Comparison of ENCODE assay signal across 33 cellular contexts in the genomic region with DNA sequence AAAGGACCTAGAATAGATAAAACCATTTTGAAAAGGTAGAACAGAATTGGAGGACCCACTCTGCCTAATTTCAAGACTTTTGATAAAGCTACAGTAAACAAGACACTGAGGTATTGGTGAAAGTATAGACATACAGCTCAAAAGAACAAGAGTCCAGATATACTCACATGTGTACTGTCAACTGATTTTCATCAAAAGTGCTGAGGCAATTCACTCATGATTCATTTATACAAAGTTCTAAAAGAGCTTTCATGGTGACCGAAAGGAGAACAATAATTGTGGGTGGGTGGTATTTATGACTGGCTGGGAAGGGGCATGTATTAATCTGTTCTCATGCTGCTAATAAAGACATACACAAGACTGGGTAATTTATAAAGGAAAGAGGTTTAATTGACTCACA. TPM values are rescaled to one million over a fixed set of nuclear protein-coding genes. Genes with fewer than 3 reads are reported as not detected.
DNase-seq lines count a peak whose midpoint lies in the region; ATAC-seq and TF ChIP-seq lines count a peak whose summit lies in the region.
"Had no signal": no experiment of that assay in that cellular context is flagged by ENCODE, and none has a peak within 500 bp of the region (broad histone marks: within the 10 kb centered on the region; RNA-seq: fewer than 3 reads in every experiment).

No MANE protein-coding gene starts in this region.

- H3K9me3 Mint-ChIP-seq in activated naive CD4-positive, alpha-beta T cell treated with anti-CD3 and anti-CD28 coated beads, Interleukin-2, amount 50 U/mL, for 24 hours = no peaks in the 10 kb centered on the region
- H3K9me3 Mint-ChIP-seq in type B pancreatic cell = no peaks in the 10 kb centered on the region
- H3K9me3 Mint-ChIP-seq: CD8-positive, alpha-beta T cell; dendritic cell treated with granulocyte-macrophage colony-stimulating factor and Interleukin-4, amounts not matched to agents 40 ng/mL and 50 ng/mL, for 4 days; endodermal cell; naive B cell; stimulated activated memory B cell treated with anti-CD40 and anti-IgM and Interleukin-4, amounts not matched to agents 10 μg/mL and 1 μg/mL and 100 μg/mL, for 72 hours had no signal

- H3K36me3 Mint-ChIP-seq in activated naive CD4-positive, alpha-beta T cell treated with anti-CD3 and anti-CD28 coated beads, Interleukin-2, amount 50 U/mL, for 24 hours = peaks cover 3% of the 10 kb centered on the region
- peaks cover 9% of the 10 kb centered on the region for H3K36me3 Mint-ChIP-seq in type B pancreatic cell
- H3K36me3 Mint-ChIP-seq: CD8-positive, alpha-beta T cell; naive B cell had no signal

- no peaks in the 10 kb centered on the region for H3K27me3 Mint-ChIP-seq in activated naive CD4-positive, alpha-beta T cell treated with anti-CD3 and anti-CD28 coated beads, Interleukin-2, amount 50 U/mL, for 24 hours
- no peaks in the 10 kb centered on the region for H3K27me3 Mint-ChIP-seq in type B pancreatic cell
- H3K27me3 Mint-ChIP-seq: B cell; dendritic cell treated with granulocyte-macrophage colony-stimulating factor and Interleukin-4, amounts not matched to agents 40 ng/mL and 50 ng/mL, for 4 days; naive B cell; stimulated activated memory B cell treated with anti-CD40 and anti-IgM and Interleukin-4, amounts not matched to agents 10 μg/mL and 1 μg/mL and 100 μg/mL, for 72 hours had no signal

- in situ Hi-C loops in SK-MEL-5 (cut with HindIII; ENCODE audit: low pct_unique_long_range_greater_than_20kb, low sequenced_read_pairs) = no loop called here

- H3K27ac ChIP-seq in foreskin keratinocyte = no peak overlapping the region
- H3K27ac ChIP-seq: esophagus muscularis mucosa, PC-9, prostate gland had no signal

- H3K4me1 ChIP-seq in foreskin keratinocyte = peaks cover 20% of the 10 kb centered on the region

- ATAC-seq in foreskin keratinocyte = peak; percentile 34
- ATAC-seq in omental fat pad (ENCODE audit: low FRiP score) = no peak
- no peak for ATAC-seq in GM21526 (IDR thresholded peaks at IDR 0.05; ENCODE audit: low FRiP score, unreplicated experiment)
- ATAC-seq: CD8-positive, alpha-beta T cell; HCT116; stimulated activated memory B cell treated with anti-CD40 and anti-IgM and Interleukin-4, amounts not matched to agents 10 μg/mL and 1 μg/mL and 100 μg/mL, for 72 hours had no signal

- no peaks in the 10 kb centered on the region for H3K27me3 ChIP-seq in foreskin keratinocyte
- H3K27me3 ChIP-seq: esophagus muscularis mucosa had no signal

- TF ChIP-seq CTCF in foreskin keratinocyte (conservative IDR thresholded peaks at IDR 0.05) (no peak), type B pancreatic cell (conservative IDR thresholded peaks at IDR 0.05) (no peak), omental fat pad (IDR thresholded peaks at IDR 0.05) (no peak)

- peak overlapping the region; percentile 53 for H3K27ac Mint-ChIP-seq in activated naive CD4-positive, alpha-beta T cell treated with anti-CD3 and anti-CD28 coated beads, Interleukin-2, amount 50 U/mL, for 24 hours
- H3K27ac Mint-ChIP-seq in type B pancreatic cell = peak overlapping the region; percentile 32
- H3K27ac Mint-ChIP-seq: B cell; CD8-positive, alpha-beta T cell; dendritic cell treated with granulocyte-macrophage colony-stimulating factor and Interleukin-4, amounts not matched to agents 40 ng/mL and 50 ng/mL, for 4 days; endodermal cell; stimulated activated memory B cell treated with anti-CD40 and anti-IgM and Interleukin-4, amounts not matched to agents 10 μg/mL and 1 μg/mL and 100 μg/mL, for 72 hours had no signal

- H3K4me3 Mint-ChIP-seq in activated naive CD4-positive, alpha-beta T cell treated with anti-CD3 and anti-CD28 coated beads, Interleukin-2, amount 50 U/mL, for 24 hours = no peak overlapping the region
- H3K4me3 Mint-ChIP-seq in type B pancreatic cell = no peak overlapping the region
- H3K4me3 Mint-ChIP-seq: B cell; CD8-positive, alpha-beta T cell; dendritic cell treated with granulocyte-macrophage colony-stimulating factor and Interleukin-4, amounts not matched to agents 40 ng/mL and 50 ng/mL, for 4 days; endodermal cell; naive B cell; stimulated activated memory B cell treated with anti-CD40 and anti-IgM and Interleukin-4, amounts not matched to agents 10 μg/mL and 1 μg/mL and 100 μg/mL, for 72 hours had no signal

- DNase-seq in activated naive CD4-positive, alpha-beta T cell (lab: John Stamatoyannopoulos, UW) = no peak
- peak; percentile 50 for DNase-seq in SK-MEL-5 (ENCODE audit: low read depth, low spot score)
- DNase-seq in foreskin keratinocyte = no peak
- no peak for DNase-seq in type B pancreatic cell (ENCODE audit: extremely low spot score, unreplicated experiment)
- DNase-seq in omental fat pad (ENCODE audit: low spot score) = no peak
- DNase-seq: ACHN; activated CD4-positive, alpha-beta T cell treated with anti-CD3 and anti-CD28 coated beads for 48 hours; activated CD8-positive, alpha-beta memory T cell treated with anti-CD3 and anti-CD28 coated beads for 24 hours; activated naive CD4-positive, alpha-beta T cell treated with Interleukin-2 at 50 U/mL for 16 hours; CD8-positive, alpha-beta T cell; DMS 273 treated with DMSO at 0.1 percent for 48 hours; EL; endodermal cell; foreskin fibroblast; Kasumi-1; midbrain; MV-4-11; naive B cell; NCI-H1436 treated with DMSO at 0.1 percent for 48 hours; NCI-H2081 treated with DMSO at 0.1 percent for 48 hours; NCI-H2227 treated with DMSO at 0.1 percent for 48 hours; NCI-H526 treated with DMSO at 0.1 percent for 48 hours; SHP77 treated with DMSO at 0.1 percent for 48 hours; stimulated activated CD4-positive, alpha-beta T cell treated with anti-CD3 and anti-CD28 coated beads, Interleukin-15, amount 100 ng/mL, for 24 hours had no signal

- H3K4me1 Mint-ChIP-seq in activated naive CD4-positive, alpha-beta T cell treated with anti-CD3 and anti-CD28 coated beads, Interleukin-2, amount 50 U/mL, for 24 hours = peaks cover 85% of the 10 kb centered on the region
- peaks cover 64% of the 10 kb centered on the region for H3K4me1 Mint-ChIP-seq in type B pancreatic cell (ENCODE audit: unreplicated experiment)

RNA-seq across cellular contexts. Expression of gene MAP4K3, which starts 7.3 kb away (rescaled TPM):
- total RNA-seq in SK-MEL-5 (2014; rRNA removed; shearing (Covaris generic)) = 68.4 and 73.1 TPM in 2 replicates
- 25.8 and 39.0 TPM in 2 replicates for polyA plus RNA-seq in SK-MEL-5 (2015; cell fraction: cytosol; rRNA removed)
- 45.6 and 68.0 TPM in 2 replicates for polyA plus RNA-seq in SK-MEL-5 (2015; cell fraction: nucleus; rRNA removed)
- 16.8 and 17.3 TPM in 2 replicates for total RNA-seq in foreskin keratinocyte
- 3.3 and 4.7 TPM in 2 replicates for polyA plus RNA-seq in foreskin keratinocyte
- total RNA-seq in type B pancreatic cell (ENCODE audit: low replicate concordance) = 36.7 and 49.0 TPM in 2 replicates
- total RNA-seq in omental fat pad = 10 to 100 TPM; 45.9 to 93.7 (median 66.1) TPM
